ENCODE assay signal across 7 cellular contexts in the genomic region with DNA sequence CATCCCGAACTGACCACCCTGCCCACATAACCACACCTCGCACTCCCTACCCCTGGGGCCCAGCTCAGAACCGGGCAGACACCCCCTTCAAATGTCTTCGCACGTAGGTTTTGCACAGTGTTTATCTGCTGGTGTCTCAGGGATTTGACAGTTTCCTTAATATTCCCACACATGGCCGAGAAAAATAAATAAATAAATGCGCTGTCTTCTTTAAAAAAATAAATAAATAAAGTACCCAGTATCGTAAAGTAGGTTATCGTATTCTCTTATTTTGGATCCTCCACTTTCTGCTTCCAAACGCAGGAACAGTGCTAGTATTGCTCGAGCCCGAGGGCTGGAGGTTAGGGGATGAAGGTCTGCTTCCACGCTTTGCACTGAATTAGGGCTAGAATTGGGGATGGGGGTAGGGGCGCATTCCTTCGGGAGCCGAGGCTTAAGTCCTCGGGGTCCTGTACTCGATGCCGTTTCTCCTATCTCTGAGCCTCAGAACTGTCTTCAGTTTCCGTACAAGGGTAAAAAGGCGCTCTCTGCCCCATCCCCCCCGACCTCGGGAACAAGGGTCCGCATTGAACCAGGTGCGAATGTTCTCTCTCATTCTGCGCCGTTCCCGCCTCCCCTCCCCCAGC. TPM values are rescaled to one million over a fixed set of nuclear protein-coding genes. Genes with fewer than 3 reads are reported as not detected.
DNase-seq lines count a peak whose midpoint lies in the region; TF ChIP-seq lines count a peak whose summit lies in the region.

No MANE protein-coding gene starts in this region.

- no peaks in the 10 kb centered on the region for H4K20me1 ChIP-seq in KMS-11 (ENCODE audit: insufficient read depth)

- peaks cover 66% of the 10 kb centered on the region for H3K4me1 Mint-ChIP-seq in brain

- H3K27ac ChIP-seq in KMS-11, result no peak overlapping the region
- H3K27ac ChIP-seq in testis, result peak overlapping the region; percentile 92 to 98

- WGBS in lower leg skin, 2 donors, result 1% methylated on average over 28 of the region's 28 CpGs
- WGBS in testis, 2 donors, result 0% methylated on average over 27 to 28 of the region's 28 CpGs

- no peaks in the 10 kb centered on the region for H3K79me2 ChIP-seq in KMS-11 (ENCODE audit: insufficient read depth, low read depth)

- peaks cover 52% of the 10 kb centered on the region for H3K27me3 Mint-ChIP-seq in brain

- peaks cover 4% of the 10 kb centered on the region; the same call in 1 of the 2 replicates for H3K27me3 ChIP-seq in KMS-11 (ENCODE audit: insufficient read depth, low read depth)
- no peaks in the 10 kb centered on the region for H3K27me3 ChIP-seq in testis

- peaks cover 0 to 18% (median 0%) of the 10 kb centered on the region in 5 experiments for H3K9me3 Mint-ChIP-seq in brain

- peaks cover 7% of the 10 kb centered on the region for H3K4me1 ChIP-seq in KMS-11 (ENCODE audit: low read depth, poor library complexity, severe bottlenecking)
- H3K4me1 ChIP-seq in testis, result peaks cover 34% of the 10 kb centered on the region

- H3K36me3 Mint-ChIP-seq in brain, result peaks cover 31% of the 10 kb centered on the region

- H3K36me3 ChIP-seq in KMS-11 (ENCODE audit: insufficient read depth) (no peaks in the 10 kb centered on the region), testis (ENCODE audit: low read depth, missing control alignments) (no peaks in the 10 kb centered on the region)

- H3K9ac ChIP-seq in KMS-11, result peak overlapping the region; percentile 75

- no peak overlapping the region for H3K4me3 ChIP-seq in KMS-11 (IDR thresholded peaks at IDR 0.05; ENCODE audit: insufficient read depth, low read depth, low read length)
- H3K4me3 ChIP-seq in lower leg skin (ENCODE audit: low read depth, poor library complexity, severe bottlenecking), result peak overlapping the region; percentile 65
- H3K4me3 ChIP-seq in testis, result peak overlapping the region; percentile 66 to 86

- no peak for TF ChIP-seq CTCF in KMS-11 (conservative IDR thresholded peaks at IDR 0.05; ENCODE audit: low read depth, low read length)
- TF ChIP-seq CTCF in brain (conservative IDR thresholded peaks at IDR 0.05), result no peak
- no peak for TF ChIP-seq CTCF in lower leg skin (IDR thresholded peaks at IDR 0.05)
- peak in 1 of 3 experiments; percentile 9 for TF ChIP-seq CTCF in testis (IDR thresholded peaks at IDR 0.05)

- no peak for TF ChIP-seq POLR2A in lower leg skin (IDR thresholded peaks at IDR 0.05)
- TF ChIP-seq POLR2A in testis (IDR thresholded peaks at IDR 0.05), result no peak

- intact Hi-C loops in lower leg skin (cut with DNase I; ENCODE audit: low total_unique reads), result no loop called here
- intact Hi-C loops in testis (cut with DNase I; ENCODE audit: low total_unique reads), result no loop called here

- peak overlapping the region; percentile 97 for H3K4me2 ChIP-seq in KMS-11

- peak overlapping the region; percentile 82 to 100 (median 99) for H3K27ac Mint-ChIP-seq in brain

- H3K4me3 Mint-ChIP-seq in brain, result peak overlapping the region; percentile 95 to 98 (median 96)

- peak overlapping the region; percentile 83 for H2AFZ ChIP-seq in KMS-11 (ENCODE audit: low read depth)

- no peaks in the 10 kb centered on the region for H3K9me3 ChIP-seq in testis

- DNase-seq in GM19238 (ENCODE audit: insufficient read length, low spot score) (peak; percentile 13), lower leg skin (ENCODE audit: low spot score in 2 of 2) (no peak), testis (no peak), SKM-1 treated with dmso at 0.1 percent for 144 hours (lab: John Stamatoyannopoulos, UW; ENCODE audit: unreplicated experiment) (no peak), SHP77 (lab: John Stamatoyannopoulos, UW) (no peak)

RNA-seq across cellular contexts. Expression of gene FOS, which starts 0.7 kb away (rescaled TPM):
- polyA plus RNA-seq in brain (ENCODE audit: insufficient read depth, low read depth, low replicate concordance), result 9.4 TPM
- 100 to 1,000 TPM; 154 to 448 (median 330) TPM for total RNA-seq in lower leg skin
- 10 to 100 TPM; 44.2 to 66.1 TPM for total RNA-seq in testis
- polyA plus RNA-seq in testis (ENCODE audit: insufficient read depth, low read depth, low replicate concordance), result 247 TPM
